8 cellular contexts compared by ENCODE assay signal in the genomic region with DNA sequence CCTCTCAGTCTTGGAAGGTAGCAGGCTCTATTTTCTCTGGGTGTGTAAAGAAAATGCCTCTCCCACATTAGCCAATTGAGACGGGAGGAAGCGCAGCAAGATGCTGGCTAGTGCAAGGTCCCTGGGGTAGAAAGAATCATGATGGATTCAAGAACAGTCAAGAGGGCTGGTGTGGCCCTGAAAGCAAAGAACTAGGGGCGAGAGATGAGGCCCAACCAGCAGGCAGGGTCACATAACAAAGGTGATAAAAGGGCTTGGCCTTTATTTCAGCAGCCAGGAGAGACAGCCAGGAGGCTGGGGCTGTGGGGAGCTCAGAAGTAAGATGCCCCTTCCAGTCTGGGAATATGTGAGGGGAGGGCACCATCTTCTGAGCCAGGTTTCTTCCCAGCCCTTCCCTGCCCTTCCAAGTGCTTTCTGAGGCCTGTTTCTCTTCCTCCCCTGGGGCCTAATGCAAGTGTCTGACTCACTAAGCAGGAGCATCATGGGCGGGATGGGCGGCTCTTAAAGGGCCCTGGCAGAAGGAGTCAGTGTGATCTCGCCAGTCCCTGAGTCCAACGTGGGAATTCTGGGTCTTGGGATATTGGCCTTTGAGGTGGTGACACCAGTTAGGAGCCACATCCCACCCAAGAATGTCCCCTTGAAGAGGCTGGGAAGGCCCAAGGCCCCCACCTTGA. TPM values are rescaled to one million over a fixed set of nuclear protein-coding genes. Genes with fewer than 3 reads are reported as not detected.
DNase-seq lines count a peak whose midpoint lies in the region; ATAC-seq and TF ChIP-seq lines count a peak whose summit lies in the region.

No MANE protein-coding gene starts in this region.

- peaks cover 36% of the 10 kb centered on the region for H3K36me3 Mint-ChIP-seq in activated naive CD4-positive, alpha-beta T cell treated with anti-CD3 and anti-CD28 coated beads for 36 hours (ENCODE audit: low read depth)
- H3K36me3 Mint-ChIP-seq in activated B cell treated with CpG ODN at 0.5 μM for 24 hours (ENCODE audit: low read depth) = peaks cover 29% of the 10 kb centered on the region

- no peaks in the 10 kb centered on the region for H3K9me3 Mint-ChIP-seq in activated naive CD4-positive, alpha-beta T cell treated with anti-CD3 and anti-CD28 coated beads for 36 hours
- H3K9me3 Mint-ChIP-seq in activated B cell treated with CpG ODN at 0.5 μM for 24 hours = no peaks in the 10 kb centered on the region

- peak; percentile 67 for DNase-seq in activated naive CD4-positive, alpha-beta T cell treated with anti-CD3 and anti-CD28 coated beads for 36 hours
- no peak for DNase-seq in activated naive CD4-positive, alpha-beta T cell (lab: John Stamatoyannopoulos, UW)
- DNase-seq in activated B cell treated with CpG ODN at 0.5 μM for 24 hours = peak; percentile 20
- DNase-seq in fibroblast of villous mesenchyme (ENCODE audit: low read depth) = peak; percentile 87
- no peak for DNase-seq in GM20000 (ENCODE audit: low spot score)

- H3K27ac ChIP-seq in skin epidermis = peak overlapping the region in 20 of 21 experiments; percentile 22 to 99 (median 74)

- ATAC-seq in activated B cell treated with CpG ODN at 0.5 μM for 24 hours (ENCODE audit: low read depth) (no peak), HG03442 (IDR thresholded peaks at IDR 0.05; ENCODE audit: unreplicated experiment) (no peak), GM19455 (IDR thresholded peaks at IDR 0.05; ENCODE audit: unreplicated experiment) (no peak)

- H3K4me3 ChIP-seq in fibroblast of villous mesenchyme (ENCODE audit: low read depth, low read length) (no peak overlapping the region), skin epidermis (no peak overlapping the region)

- H3K27ac Mint-ChIP-seq in activated naive CD4-positive, alpha-beta T cell treated with anti-CD3 and anti-CD28 coated beads for 36 hours = peak overlapping the region; percentile 100
- peak overlapping the region; percentile 74 for H3K27ac Mint-ChIP-seq in activated B cell treated with CpG ODN at 0.5 μM for 24 hours

- no peaks in the 10 kb centered on the region for H3K27me3 Mint-ChIP-seq in activated naive CD4-positive, alpha-beta T cell treated with anti-CD3 and anti-CD28 coated beads for 36 hours (ENCODE audit: low read depth)
- no peaks in the 10 kb centered on the region for H3K27me3 Mint-ChIP-seq in activated B cell treated with CpG ODN at 0.5 μM for 24 hours

- peaks cover 72% of the 10 kb centered on the region for H3K4me1 Mint-ChIP-seq in activated naive CD4-positive, alpha-beta T cell treated with anti-CD3 and anti-CD28 coated beads for 36 hours (ENCODE audit: low read depth)
- peaks cover 91% of the 10 kb centered on the region for H3K4me1 Mint-ChIP-seq in activated B cell treated with CpG ODN at 0.5 μM for 24 hours

- H3K4me3 Mint-ChIP-seq in activated naive CD4-positive, alpha-beta T cell treated with anti-CD3 and anti-CD28 coated beads for 36 hours = peak overlapping the region; percentile 32
- H3K4me3 Mint-ChIP-seq in activated B cell treated with CpG ODN at 0.5 μM for 24 hours = peak overlapping the region; percentile 7

- TF ChIP-seq CTCF in activated B cell treated with CpG ODN at 0.5 μM for 24 hours (IDR thresholded peaks at IDR 0.05) = no peak
- no peak for TF ChIP-seq CTCF in fibroblast of villous mesenchyme (IDR thresholded peaks at IDR 0.05; ENCODE audit: insufficient read depth, low read depth, low read length)
- no peak for TF ChIP-seq CTCF in GM20000 (IDR thresholded peaks at IDR 0.05; ENCODE audit: extremely low read depth, missing control alignments)

- CTCF ChIA-PET in activated naive CD4-positive, alpha-beta T cell treated with anti-CD3 and anti-CD28 coated beads for 36 hours (lab: Charles Lee) = interaction anchor here (2.6 to 5.1 kb wide), 3 partner anchors 20 to 56 kb away, joined by 7 to 39 read pairs (median 32); no protein-coding TSS in a partner anchor
- CTCF ChIA-PET in activated B cell treated with CpG ODN at 0.5 μM for 24 hours (lab: Charles Lee) = interaction anchor here (1.2 kb wide), 2 partner anchors 22 to 61 kb away, joined by 4 read pairs; no protein-coding TSS in a partner anchor

- intact Hi-C loops in activated naive CD4-positive, alpha-beta T cell treated with anti-CD3 and anti-CD28 coated beads for 36 hours (cut with micrococcal nuclease) = loop anchor here (5.0 kb wide), 1 partner anchor 373 kb away; no protein-coding TSS in a partner anchor
- intact Hi-C loops in activated B cell treated with CpG ODN at 0.5 μM for 24 hours (cut with micrococcal nuclease) = loop anchor here (1.0 to 2.0 kb wide), 2 partner anchors 13 to 14 kb away; no protein-coding TSS in a partner anchor

- POLR2A ChIA-PET in activated B cell treated with CpG ODN at 0.5 μM for 24 hours (lab: Charles Lee) = interaction anchor here (0.8 to 10.4 kb wide), 4 partner anchors 14 to 47 kb away, joined by 3 to 233 read pairs (median 3); no protein-coding TSS in a partner anchor

RNA-seq across cellular contexts. Expression of gene NLRC5, which starts 3.9 kb away (rescaled TPM):
- 100 to 1,000 TPM; 104 to 119 TPM for total RNA-seq in activated naive CD4-positive, alpha-beta T cell treated with anti-CD3 and anti-CD28 coated beads for 36 hours
- total RNA-seq in activated B cell treated with CpG ODN at 0.5 μM for 24 hours (296 and 372 TPM in 2 replicates), fibroblast of villous mesenchyme (44.0 and 67.6 TPM in 2 replicates)

RNA-seq across cellular contexts. Expression of gene CETP, which starts 23.7 kb away (rescaled TPM):
- not detected for total RNA-seq in activated naive CD4-positive, alpha-beta T cell treated with anti-CD3 and anti-CD28 coated beads for 36 hours
- total RNA-seq in activated B cell treated with CpG ODN at 0.5 μM for 24 hours (1.0 and 1.4 TPM in 2 replicates), fibroblast of villous mesenchyme (not detected in 2 replicates)

RNA-seq across cellular contexts. Expression of gene HERPUD1, which starts 53.5 kb away (rescaled TPM):
- total RNA-seq in activated naive CD4-positive, alpha-beta T cell treated with anti-CD3 and anti-CD28 coated beads for 36 hours = 100 to 1,000 TPM; 118 to 120 TPM
- total RNA-seq in activated B cell treated with CpG ODN at 0.5 μM for 24 hours (766 and 820 TPM in 2 replicates), fibroblast of villous mesenchyme (98.4 and 135 TPM in 2 replicates)

Comparison
In these comparisons a context has a peak if more than half of its experiments do, and no peak if none do; other contexts are left out.
1. DNase-seq: peak in activated naive CD4-positive, alpha-beta T cell treated with anti-CD3 and anti-CD28 coated beads for 36 hours (single experiment), activated B cell treated with CpG ODN at 0.5 μM for 24 hours (single experiment) and fibroblast of villous mesenchyme (single experiment); none in activated naive CD4-positive, alpha-beta T cell (0 of 4) and GM20000 (single experiment).